14 cellular contexts compared by ENCODE assay signal in the genomic region with DNA sequence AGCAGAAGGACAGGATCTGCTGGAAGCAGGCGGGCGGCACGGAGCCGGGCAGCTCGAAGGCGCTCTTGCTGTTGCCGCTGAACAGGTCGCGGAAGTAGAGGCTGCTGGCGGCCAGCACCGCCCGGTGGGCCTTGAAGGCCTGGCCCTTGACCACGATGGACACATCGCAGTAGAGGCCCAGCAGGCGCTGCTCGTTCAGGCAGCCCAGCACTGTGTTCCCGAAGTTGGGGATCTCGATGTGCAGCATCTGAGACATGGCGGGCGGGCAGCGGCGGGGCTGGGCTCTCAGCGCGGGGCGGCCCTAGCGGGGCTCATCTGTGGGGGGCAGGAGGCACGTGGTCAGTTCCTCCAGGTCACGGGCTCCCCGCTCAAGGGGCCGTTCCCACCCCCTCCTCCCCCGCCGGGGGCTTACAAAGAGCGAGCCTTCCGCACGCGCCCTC. TPM values are rescaled to one million over a fixed set of nuclear protein-coding genes. Genes with fewer than 3 reads are reported as not detected.
DNase-seq lines count a peak whose midpoint lies in the region; ATAC-seq and TF ChIP-seq lines count a peak whose summit lies in the region.
"Had no signal": no experiment of that assay in that cellular context is flagged by ENCODE, and none has a peak within 500 bp of the region (broad histone marks: within the 10 kb centered on the region; RNA-seq: fewer than 3 reads in every experiment).

No MANE protein-coding gene starts in this region.

- no peak overlapping the region for H2AFZ ChIP-seq in ACC112 (ENCODE audit: low read length, unreplicated experiment)
- H2AFZ ChIP-seq in PC-3 (ENCODE audit: low read length) = no peak overlapping the region

- H3K9me3 ChIP-seq in PC-3 (ENCODE audit: low read length) (no peaks in the 10 kb centered on the region), esophagus squamous epithelium (no peaks in the 10 kb centered on the region), mucosa of stomach (ENCODE audit: control insufficient read depth, low read length) (no peaks in the 10 kb centered on the region), T-helper 17 cell (ENCODE audit: control insufficient read depth, low read length, poor library complexity, severe bottlenecking) (no peaks in the 10 kb centered on the region)
- H3K9me3 ChIP-seq: tibial artery had no signal

- CTCF ChIA-PET in PC-3 (lab: Charles Lee) = no interaction called here

- no peak for TF ChIP-seq CTCF in PC-3 (conservative IDR thresholded peaks at IDR 0.05; ENCODE audit: low read depth, low read length)
- no peak for TF ChIP-seq CTCF in esophagus squamous epithelium (IDR thresholded peaks at IDR 0.05)

- H3K79me2 ChIP-seq in ACC112 (ENCODE audit: control insufficient read depth, insufficient read depth, low read length, unreplicated experiment) (peaks cover 17% of the 10 kb centered on the region), PC-3 (ENCODE audit: low read length) (peaks cover 9% of the 10 kb centered on the region; the same call in 1 of the 2 replicates)

- 83% methylated on average over 5 of the region's 36 CpGs; no CpG with 5 or more reads in 1 of the 2 donors for WGBS in esophagus squamous epithelium, 2 donors

- no peaks in the 10 kb centered on the region for H3K36me3 Mint-ChIP-seq in T-helper 17 cell (ENCODE audit: low read depth)

- DNase-seq in PC-3 (no peak), esophagus squamous epithelium (lab: John Stamatoyannopoulos, UW) (no peak), NCI-H1694 (lab: John Stamatoyannopoulos, UW) (no peak), NOMO-1 treated with dmso at 0.1 percent for 144 hours (lab: John Stamatoyannopoulos, UW; ENCODE audit: unreplicated experiment) (no peak), T-helper 17 cell (no peak)
- DNase-seq: HFFc6, hippocampal formation, NCI-H146, OCI-M1 had no signal

- peak overlapping the region; percentile 78 for H3K4me3 ChIP-seq in ACC112 (ENCODE audit: low read depth, low read length)
- peak overlapping the region; percentile 82; the same call in 1 of the 2 replicates for H3K4me3 ChIP-seq in PC-3 (ENCODE audit: low read length)
- H3K4me3 ChIP-seq in esophagus squamous epithelium = peak overlapping the region in 3 of 4 donors; percentile 42 to 63 (median 55)
- no peak overlapping the region for H3K4me3 ChIP-seq in mucosa of stomach (ENCODE audit: low read length)

- no peak overlapping the region for H3K4me3 Mint-ChIP-seq in T-helper 17 cell
- H3K4me3 Mint-ChIP-seq: activated T-helper 1 cell treated with anti-CD3 and anti-CD28 coated beads, Interleukin-12 subunit alpha, Interleukin-12 subunit beta, Interleukin-2, Interleukin-4 antibody, amounts not matched to agents 30 ng/mL and 10 ng/mL and 1 ng/mL, durations not matched to agents 14 hours and 24 hours and 36 hours had no signal

- intact Hi-C loops in PC-3 (cut with micrococcal nuclease) (no loop called here), esophagus squamous epithelium (cut with DNase I) (no loop called here)

- no peak overlapping the region for H3K27ac Mint-ChIP-seq in T-helper 17 cell
- H3K27ac Mint-ChIP-seq: activated T-helper 1 cell treated with anti-CD3 and anti-CD28 coated beads, Interleukin-12 subunit alpha, Interleukin-12 subunit beta, Interleukin-2, Interleukin-4 antibody, amounts not matched to agents 30 ng/mL and 10 ng/mL and 1 ng/mL, durations not matched to agents 14 hours and 24 hours and 36 hours had no signal

- H3F3A ChIP-seq in PC-3 (ENCODE audit: low read length, unreplicated experiment) = no peaks in the 10 kb centered on the region

- no peak for TF ChIP-seq POLR2A in esophagus squamous epithelium (IDR thresholded peaks at IDR 0.05)

- POLR2A ChIA-PET in PC-3 (lab: Charles Lee; ENCODE audit: unreplicated experiment) = no interaction called here

- BruUV-seq in PC-3 (replicated peaks; lab: Mats Ljungman, UMichigan) = no TSS peak

- H3K4me1 ChIP-seq in ACC112 (ENCODE audit: control insufficient read depth, insufficient read depth, low read length, unreplicated experiment) = peaks cover 21% of the 10 kb centered on the region
- peaks cover 17% of the 10 kb centered on the region for H3K4me1 ChIP-seq in PC-3 (ENCODE audit: insufficient read depth, low read length)
- H3K4me1 ChIP-seq in esophagus squamous epithelium = peaks cover 29 to 87% (median 30%) of the 10 kb centered on the region in 3 donors
- H3K4me1 ChIP-seq in mucosa of stomach (ENCODE audit: control insufficient read depth, insufficient read depth, low read length) = peaks cover 37% of the 10 kb centered on the region

- H3K36me3 ChIP-seq in ACC112 (ENCODE audit: insufficient read depth, low read length) (peaks cover 2% of the 10 kb centered on the region; the same call in 1 of the 2 replicates), PC-3 (ENCODE audit: low read depth, low read length) (no peaks in the 10 kb centered on the region), esophagus squamous epithelium (peaks cover 0 to 49% (median 10%) of the 10 kb centered on the region in 3 donors), mucosa of stomach (ENCODE audit: control insufficient read depth, insufficient read depth, low read length) (no peaks in the 10 kb centered on the region)

- H3K27ac ChIP-seq in ACC112 (ENCODE audit: low read depth, low read length) (no peak overlapping the region), PC-3 (ENCODE audit: low read length) (no peak overlapping the region), esophagus squamous epithelium (peak overlapping the region in 1 of 4 donors; percentile 80)

- H3K4me1 Mint-ChIP-seq in T-helper 17 cell = peaks cover 9% of the 10 kb centered on the region

- H3K9me2 ChIP-seq in PC-3 (replicated peaks; ENCODE audit: low read length) = no peaks in the 10 kb centered on the region

- H4K20me1 ChIP-seq in PC-3 (ENCODE audit: low read length) = no peaks in the 10 kb centered on the region

- peak overlapping the region; percentile 90 for H3K4me2 ChIP-seq in PC-3 (ENCODE audit: low read length)

- H3K27me3 ChIP-seq in ACC112 (ENCODE audit: insufficient read depth, low read length) = no peaks in the 10 kb centered on the region
- no peaks in the 10 kb centered on the region for H3K27me3 ChIP-seq in PC-3 (ENCODE audit: low read length)
- peaks cover 0 to 11% (median 0%) of the 10 kb centered on the region in 4 donors for H3K27me3 ChIP-seq in esophagus squamous epithelium
- H3K27me3 ChIP-seq in mucosa of stomach (ENCODE audit: control insufficient read depth, insufficient read depth, low read length) = no peaks in the 10 kb centered on the region
- H3K27me3 ChIP-seq: tibial artery had no signal

- ATAC-seq in PC-3 = no peak
- no peak for ATAC-seq in HG02840 (IDR thresholded peaks at IDR 0.05; ENCODE audit: low FRiP score, unreplicated experiment)
- ATAC-seq in T-helper 17 cell = no peak

- H3K9ac ChIP-seq in PC-3 (ENCODE audit: low read length) = no peak overlapping the region
- H3K9ac ChIP-seq in mucosa of stomach (ENCODE audit: low read length) = peak overlapping the region; percentile 34

- H3K27me3 Mint-ChIP-seq in T-helper 17 cell = peaks cover 6% of the 10 kb centered on the region

RNA-seq across cellular contexts. Expression of a gene that starts 44.8 kb away (rescaled TPM):
- 12.3 and 16.5 TPM in 2 replicates for total RNA-seq in PC-3 (2014; rRNA removed)
- 10 to 100 TPM; 10.4 to 21.6 (median 12.8) TPM for total RNA-seq in esophagus squamous epithelium
- 1 to 10 TPM; 5.8 to 5.9 TPM for total RNA-seq in T-helper 17 cell
